13 cellular contexts compared by ENCODE assay signal in the genomic region with DNA sequence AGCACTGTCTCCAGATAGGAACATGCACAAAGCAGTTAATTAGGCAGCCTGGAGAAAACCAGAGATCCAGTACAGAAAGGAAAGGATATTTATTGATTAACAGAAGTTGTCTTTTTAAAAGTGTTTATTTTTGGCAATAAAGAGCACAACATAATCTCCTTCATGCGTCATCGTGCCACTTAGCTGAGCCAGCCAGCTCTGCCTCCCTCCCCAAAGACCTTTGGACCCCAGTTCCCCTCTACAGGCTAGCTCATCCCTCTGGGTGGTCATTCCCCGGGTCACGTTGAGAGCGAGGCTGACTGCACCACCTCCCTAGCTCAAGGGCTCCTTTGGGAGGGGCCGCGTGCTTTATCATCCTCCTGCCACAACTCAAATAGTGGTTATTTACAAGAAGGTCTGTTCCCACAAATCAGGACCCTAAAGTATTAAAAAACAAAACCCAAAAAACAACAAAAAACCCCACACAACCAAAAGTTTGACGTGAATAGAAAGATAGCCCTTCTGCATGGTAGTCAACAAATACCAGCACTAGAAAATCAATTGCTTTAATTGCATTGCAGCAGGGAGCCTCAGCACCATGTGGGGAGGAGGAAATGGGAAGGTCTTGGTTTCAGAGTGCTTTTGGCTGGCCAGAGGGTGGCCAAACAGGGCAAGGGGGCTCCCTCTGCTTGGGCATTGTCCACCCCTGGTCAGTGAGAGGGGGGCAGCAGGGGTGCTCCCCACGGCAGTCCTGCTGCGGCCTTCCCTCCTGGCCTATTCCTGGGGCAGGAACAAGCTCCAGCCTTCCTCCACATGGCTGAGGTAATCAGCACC. TPM values are rescaled to one million over a fixed set of nuclear protein-coding genes. Genes with fewer than 3 reads are reported as not detected.
DNase-seq lines count a peak whose midpoint lies in the region; ATAC-seq, FAIRE-seq and TF ChIP-seq lines count a peak whose summit lies in the region.
"Had no signal": no experiment of that assay in that cellular context is flagged by ENCODE, and none has a peak within 500 bp of the region (broad histone marks: within the 10 kb centered on the region; RNA-seq: fewer than 3 reads in every experiment).

No MANE protein-coding gene starts in this region.

- H3K27ac ChIP-seq in RWPE1 = peak overlapping the region; percentile 58
- peak overlapping the region; percentile 61 to 82 for H3K27ac ChIP-seq in small intestine (ENCODE audit: low read depth in 1 of 2, low read length in 1 of 2)
- H3K27ac ChIP-seq in adrenal gland = peak overlapping the region in 2 of 5 donors; percentile 35 to 59
- H3K27ac ChIP-seq: suprapubic skin had no signal

- WGBS in small intestine, 3 donors = 29 to 50% (median 46%) methylated on average over 10 of the region's 10 CpGs
- 55 to 69% (median 65%) methylated on average over 8 to 10 of the region's 10 CpGs for WGBS in adrenal gland, 4 donors

- CTCF ChIA-PET in RWPE1 (lab: Yijun Ruan, JAX) = interaction anchor here (1.1 kb wide), 1 partner anchor 9 kb away, joined by 5 read pairs; a partner anchor contains a TSS

- DNase-seq in NCI-H1417 (lab: John Stamatoyannopoulos, UW) = peak in 2 of 3 experiments; percentile 29 to 51
- no peak for DNase-seq in NCI-H1417 treated with DMSO at 0.1 percent for 48 hours (lab: John Stamatoyannopoulos, UW)
- no peak for DNase-seq in RWPE1 (ENCODE audit: low spot score)
- peak; percentile 89 for DNase-seq in small intestine
- DNase-seq in adrenal gland = no peak
- no peak for DNase-seq in RCC 7860 (ENCODE audit: low spot score)
- DNase-seq: EL, erythroblast, NCI-H510A treated with DMSO at 0.1 percent for 48 hours had no signal

- H3K9me3 ChIP-seq in iPS-15b (ENCODE audit: control insufficient read depth, insufficient read depth, low read length) (no peaks in the 10 kb centered on the region), small intestine (ENCODE audit: control insufficient read depth, low read depth) (no peaks in the 10 kb centered on the region), adrenal gland (replicated peaks in 1 of 3) (no peaks in the 10 kb centered on the region)
- H3K9me3 ChIP-seq: suprapubic skin had no signal

- intact Hi-C loops in adrenal gland (cut with DNase I) = no loop called here

- TF ChIP-seq POLR2A in adrenal gland (IDR thresholded peaks at IDR 0.05) = no peak

- no peak overlapping the region for H3K4me3 ChIP-seq in iPS-15b (ENCODE audit: low read depth, low read length)
- no peak overlapping the region for H3K4me3 ChIP-seq in small intestine (ENCODE audit: low read depth in 1 of 2, low read length in 2 of 2)
- H3K4me3 ChIP-seq in adrenal gland = no peak overlapping the region
- H3K4me3 ChIP-seq: suprapubic skin had no signal

- H3K9ac ChIP-seq in iPS-15b (ENCODE audit: low read depth, low read length) = peak overlapping the region; percentile 37

- H3K36me3 ChIP-seq in iPS-15b (ENCODE audit: control insufficient read depth, insufficient read depth, low read length) (peaks cover 26% of the 10 kb centered on the region), small intestine (ENCODE audit: control insufficient read depth in 2 of 2, insufficient read depth in 2 of 2, low read length in 2 of 2) (peaks cover 5 to 14% of the 10 kb centered on the region in 2 donors), adrenal gland (replicated peaks in 1 of 2) (peaks cover 0 to 76% of the 10 kb centered on the region in 2 donors)

- POLR2A ChIA-PET in RWPE1 (lab: Yijun Ruan, JAX; ENCODE audit: low non-redundant PET) = no interaction called here

- FAIRE-seq in small intestine (lab: Jason Lieb, UNC) (no peak), RCC 7860 (lab: Jason Lieb, UNC) (no peak)
- FAIRE-seq: keratinocyte had no signal

- no peak for ATAC-seq in HG02763 (IDR thresholded peaks at IDR 0.05; ENCODE audit: unreplicated experiment)

- no peaks in the 10 kb centered on the region for H3K27me3 ChIP-seq in iPS-15b (ENCODE audit: control insufficient read depth, insufficient read depth, low read length)
- no peaks in the 10 kb centered on the region for H3K27me3 ChIP-seq in small intestine (ENCODE audit: control insufficient read depth in 2 of 2, insufficient read depth in 2 of 2, low read length in 2 of 2)
- H3K27me3 ChIP-seq in adrenal gland = no peaks in the 10 kb centered on the region
- H3K27me3 ChIP-seq: suprapubic skin had no signal

- TF ChIP-seq CTCF in RWPE1 (conservative IDR thresholded peaks at IDR 0.05; ENCODE audit: low read depth) (no peak), adrenal gland (IDR thresholded peaks at IDR 0.05) (no peak)

- peaks cover 34% of the 10 kb centered on the region for H3K4me1 ChIP-seq in iPS-15b (ENCODE audit: control insufficient read depth, insufficient read depth, low read length)
- peaks cover 7 to 10% of the 10 kb centered on the region in 2 donors for H3K4me1 ChIP-seq in small intestine (ENCODE audit: control insufficient read depth in 2 of 2, insufficient read depth in 1 of 2, low read depth in 1 of 2, low read length in 1 of 2)
- peaks cover 14 to 24% of the 10 kb centered on the region in 2 donors for H3K4me1 ChIP-seq in adrenal gland (replicated peaks in 1 of 2)

RNA-seq across cellular contexts. Expression of a gene that starts 9.6 kb away (rescaled TPM):
- polyA plus RNA-seq in small intestine (10 to 100 TPM; 51.7 to 65.5 (median 57.3) TPM), adrenal gland (10 to 100 TPM; 28.3 to 73.9 (median 32.4) TPM)
- total RNA-seq in adrenal gland = 100 to 1,000 TPM in 3 of 8 donors, 10 to 100 TPM in 5; 52.8 to 147 (median 84.7) TPM

RNA-seq across cellular contexts. Expression of a gene that starts 14.2 kb away (rescaled TPM):
- polyA plus RNA-seq in small intestine (100 to 1,000 TPM in 2 of 3 donors, 10 to 100 TPM in 1; 53.0 to 135 (median 112) TPM), adrenal gland (10 to 100 TPM in 2 of 3 donors, 1 to 10 TPM in 1; 4.3 to 31.8 (median 19.0) TPM)
- 10 to 100 TPM in 7 of 8 donors, 1 to 10 TPM in 1; 8.8 to 36.1 (median 17.2) TPM for total RNA-seq in adrenal gland

RNA-seq across cellular contexts. Expression of a gene that starts 24.8 kb away (rescaled TPM):
- 100 to 1,000 TPM in 2 of 3 donors, 10 to 100 TPM in 1; 88.0 to 177 (median 125) TPM for polyA plus RNA-seq in small intestine
- total RNA-seq in adrenal gland = 10 to 100 TPM; 60.9 to 91.7 (median 80.2) TPM
- polyA plus RNA-seq in adrenal gland = 100 to 1,000 TPM; 165 to 203 (median 177) TPM

RNA-seq across cellular contexts. Expression of a gene that starts 24.9 kb away (rescaled TPM):
- 10 to 100 TPM; 39.4 to 55.9 (median 49.6) TPM for polyA plus RNA-seq in small intestine
- 100 to 1,000 TPM in 1 of 8 donors, 10 to 100 TPM in 7; 33.3 to 155 (median 50.7) TPM for total RNA-seq in adrenal gland
- polyA plus RNA-seq in adrenal gland = 10 to 100 TPM; 15.8 to 91.9 (median 25.9) TPM

Comparison
In these comparisons a context has a peak if more than half of its experiments do, and no peak if none do; other contexts are left out.
1. DNase-seq: peak in NCI-H1417 (2 of 3) and small intestine (single experiment); none in NCI-H1417 treated with DMSO at 0.1 percent for 48 hours (single experiment), RWPE1 (single experiment), adrenal gland (0 of 7) and RCC 7860 (single experiment).